ENCODE assay signal across 8 cellular contexts in the genomic region with DNA sequence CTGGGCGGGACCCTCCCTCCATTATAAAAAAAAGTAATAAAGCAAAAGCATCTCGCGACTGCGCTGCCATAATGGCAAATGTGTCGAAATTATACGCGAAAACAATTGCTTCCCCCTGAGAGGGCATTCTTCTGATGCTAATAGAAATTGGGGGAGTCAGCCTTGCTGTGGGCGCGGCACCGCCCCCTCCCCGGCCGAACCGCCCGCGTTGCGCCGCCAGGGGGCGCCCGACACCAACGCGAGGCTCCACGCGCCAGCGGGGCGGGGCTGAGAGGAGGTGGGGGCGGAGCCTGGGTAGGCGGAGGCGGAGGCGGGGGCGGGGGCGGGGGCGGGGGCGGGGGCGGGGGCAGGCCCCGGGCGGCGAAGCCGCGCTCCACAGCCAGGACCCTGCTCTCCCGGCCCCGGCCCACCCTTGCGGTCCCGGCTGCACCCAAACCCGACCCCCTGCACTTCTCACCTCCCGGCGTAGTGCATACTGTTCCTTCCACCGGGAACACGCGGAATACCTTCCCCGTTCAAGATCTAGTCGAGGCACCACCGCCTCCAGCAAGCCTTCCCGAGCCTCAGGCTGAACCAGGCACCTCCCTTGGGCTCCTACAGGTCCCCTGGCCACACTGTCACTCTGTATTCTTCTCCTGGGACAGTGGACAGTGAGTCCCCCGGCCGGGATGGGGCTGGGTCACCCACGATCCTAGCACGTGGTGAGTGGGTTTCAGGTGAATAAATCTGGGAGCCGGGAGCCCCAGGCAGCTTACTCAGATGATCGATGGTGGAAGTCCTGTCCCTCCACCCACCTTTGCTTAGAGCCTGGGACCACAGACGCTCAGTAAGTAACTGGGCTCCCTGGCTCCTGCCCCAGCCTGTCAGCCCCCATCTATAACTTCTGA. TPM values are rescaled to one million over a fixed set of nuclear protein-coding genes. Genes with fewer than 3 reads are reported as not detected.
DNase-seq lines count a peak whose midpoint lies in the region; ATAC-seq and TF ChIP-seq lines count a peak whose summit lies in the region.

No MANE protein-coding gene starts in this region.

- ATAC-seq in right lobe of liver = peak; percentile 89 to 98 (median 92)
- no peak for ATAC-seq in GM21526 (IDR thresholded peaks at IDR 0.05; ENCODE audit: low FRiP score, unreplicated experiment)

- DNase-seq in DMS114 treated with DMSO at 0.1 percent for 48 hours (lab: John Stamatoyannopoulos, UW; ENCODE audit: unreplicated experiment) = peak; percentile 35
- peak; percentile 42 for DNase-seq in HFFc6
- DNase-seq in NCI-H345 treated with DMSO at 0.1 percent for 48 hours (lab: John Stamatoyannopoulos, UW; ENCODE audit: unreplicated experiment) = peak; percentile 12
- peak; percentile 81 to 82 for DNase-seq in activated CD4-positive, alpha-beta T cell treated with anti-CD3 and anti-CD28 coated beads, Interleukin-2, amount 50 U/mL, for 48 hours
- DNase-seq in dorsolateral prefrontal cortex = peak in 9 of 10 donors; percentile 64 to 91 (median 77)
- peak; percentile 89 to 92 (median 89) for DNase-seq in right lobe of liver
- DNase-seq in stimulated activated CD4-positive, alpha-beta T cell treated with anti-CD3 and anti-CD28 coated beads, Interleukin-4, amount 100 ng/mL, for 1 hour = peak; percentile 85

- no peak for TF ChIP-seq POLR2A in right lobe of liver (IDR thresholded peaks at IDR 0.05)

- 0% methylated on average over 7 of the region's 60 CpGs for WGBS in right lobe of liver (ENCODE audit: insufficient coverage, low coverage, low lambda C conversion rate, missing lambda C conversion rate)

- H3K9me3 ChIP-seq in right lobe of liver = no peaks in the 10 kb centered on the region

- peaks cover 0 to 2% (median 0%) of the 10 kb centered on the region in 4 donors for H3K4me1 ChIP-seq in right lobe of liver

- intact Hi-C loops in dorsolateral prefrontal cortex (cut with DNase I) (loop anchor here (1.0 to 10.0 kb wide), 6 partner anchors 64 to 286 kb away; partner anchors contain the start of gene NUP50 (in 1 of the 2)), right lobe of liver (cut with DNase I) (loop anchor here (5.0 to 10.0 kb wide), 2 partner anchors 163 to 286 kb away; no protein-coding TSS in a partner anchor)

- H3K27me3 ChIP-seq in dorsolateral prefrontal cortex = no peaks in the 10 kb centered on the region
- H3K27me3 ChIP-seq in right lobe of liver = no peaks in the 10 kb centered on the region

- no peaks in the 10 kb centered on the region for H3K36me3 ChIP-seq in right lobe of liver

- no peaks in the 10 kb centered on the region for H3K9me3 Mint-ChIP-seq in HFFc6

- peaks cover 17% of the 10 kb centered on the region for H3K4me1 Mint-ChIP-seq in HFFc6 (ENCODE audit: low read depth)

- peak; percentile 92 for TF ChIP-seq CTCF in HFFc6 (IDR thresholded peaks at IDR 0.05)
- peak; percentile 66 to 99 (median 90) for TF ChIP-seq CTCF in dorsolateral prefrontal cortex (IDR thresholded peaks at IDR 0.05 in 54 of 56, conservative IDR thresholded peaks at IDR 0.05 in 2 of 56; ENCODE audit: low read depth in 1 of 56, partially characterized antibody in 56 of 56)
- peak; percentile 82 to 96 (median 94) for TF ChIP-seq CTCF in right lobe of liver (IDR thresholded peaks at IDR 0.05)

- peaks cover 9% of the 10 kb centered on the region for H3K27me3 Mint-ChIP-seq in HFFc6 (ENCODE audit: insufficient read depth)

- H3K27ac Mint-ChIP-seq in HFFc6 = no peak overlapping the region

- peak overlapping the region in 29 of 59 donors; percentile 2 to 75 (median 39) for H3K27ac ChIP-seq in dorsolateral prefrontal cortex
- H3K27ac ChIP-seq in right lobe of liver = no peak overlapping the region

- H3K36me3 Mint-ChIP-seq in HFFc6 (ENCODE audit: low read depth) = no peaks in the 10 kb centered on the region

- H3K4me3 ChIP-seq in dorsolateral prefrontal cortex = peak overlapping the region; percentile 26 to 80 (median 69)
- H3K4me3 ChIP-seq in right lobe of liver = peak overlapping the region; percentile 51 to 56 (median 55)

- H3K4me3 Mint-ChIP-seq in HFFc6 = peak overlapping the region; percentile 90

RNA-seq across cellular contexts. Expression of gene UPK3A, which starts 15.5 kb away (rescaled TPM):
- not detected for total RNA-seq in HFFc6 (2021; fragmentation: NEBNext Ultra II Directional; extraction: Animal tissue kit (Norgen Biotek cat#: 25700))
- total RNA-seq in dorsolateral prefrontal cortex (1 to 10 TPM in 2 of 120 experiments, under 1 TPM in 8, not detected in 110; 0.41 to 1.8 (median 0.82) TPM), right lobe of liver (not detected)

RNA-seq across cellular contexts. Expression of gene KIAA0930, which starts 28.5 kb away (rescaled TPM):
- 10 to 100 TPM; 53.9 to 70.1 (median 57.8) TPM for total RNA-seq in HFFc6 (2021; fragmentation: NEBNext Ultra II Directional; extraction: Animal tissue kit (Norgen Biotek cat#: 25700))
- total RNA-seq in dorsolateral prefrontal cortex (100 to 1,000 TPM; 174 to 603 (median 325) TPM), right lobe of liver (10 to 100 TPM; 24.5 to 57.9 (median 40.8) TPM)

RNA-seq across cellular contexts. Expression of gene FAM118A, which starts 40.5 kb away (rescaled TPM):
- 10 to 100 TPM in 4 of 6 experiments, 1 to 10 TPM in 2; 8.6 to 13.2 (median 10.7) TPM for total RNA-seq in HFFc6 (2021; fragmentation: NEBNext Ultra II Directional; extraction: Animal tissue kit (Norgen Biotek cat#: 25700))
- total RNA-seq in dorsolateral prefrontal cortex = 100 to 1,000 TPM in 3 of 120 experiments, 10 to 100 TPM in 117; 13.8 to 116 (median 36.6) TPM
- total RNA-seq in right lobe of liver = 10 to 100 TPM in 4 of 6 experiments, 1 to 10 TPM in 2; 5.6 to 43.0 (median 17.3) TPM

Comparison
In these comparisons a context has a peak if more than half of its experiments do, and no peak if none do; other contexts are left out.
1. DNase-seq: peak in every context shown above with its lines; median percentile 89 in right lobe of liver; 85 in stimulated activated CD4-positive, alpha-beta T cell treated with anti-CD3 and anti-CD28 coated beads, Interleukin-4, amount 100 ng/mL, for 1 hour; 82 in activated CD4-positive, alpha-beta T cell treated with anti-CD3 and anti-CD28 coated beads, Interleukin-2, amount 50 U/mL, for 48 hours; 77 in dorsolateral prefrontal cortex; 42 in HFFc6; 35 in DMS114 treated with DMSO at 0.1 percent for 48 hours; 12 in NCI-H345 treated with DMSO at 0.1 percent for 48 hours.